ENCODE assay signal across 8 cellular contexts in genomic region chr20:24815931-24816330, GRCh38.
"Had no signal": no experiment of that assay in that cellular context is flagged by ENCODE, and none has a peak within 500 bp of the region (broad histone marks: within the 10 kb centered on the region; RNA-seq: fewer than 3 reads in every experiment).

No MANE protein-coding gene starts in this region.

- DNase-seq: GM23248, GOT3, H7, HFFc6, IMR-90 had no signal

- H2AFZ ChIP-seq: GM23248 had no signal

- ATAC-seq: HCT116, K562 had no signal

- H3K27ac Mint-ChIP-seq: HFFc6 had no signal

- H3K36me3 ChIP-seq: HAP-1 had no signal

- H3K4me3 ChIP-seq: GM23248, HAP-1, K562 had no signal

- H3K4me3 Mint-ChIP-seq: HFFc6 had no signal

- H3K9me3 ChIP-seq: HAP-1 had no signal

- H3K27ac ChIP-seq: GM23248 had no signal

- H3K4me1 ChIP-seq: HAP-1 had no signal

- H3K9me3 Mint-ChIP-seq: HFFc6 had no signal
